Comparison of ENCODE assay signal across 8 cellular contexts in genomic region chr6:96899019-96899418, GRCh38. TPM values are rescaled to one million over a fixed set of nuclear protein-coding genes. Genes with fewer than 3 reads are reported as not detected.
DNase-seq lines count a peak whose midpoint lies in the region; ATAC-seq and TF ChIP-seq lines count a peak whose summit lies in the region.

No MANE protein-coding gene starts in this region.

- no peaks in the 10 kb centered on the region for H3K9me3 ChIP-seq in parathyroid adenoma (ENCODE audit: control insufficient read depth, low read length)

- peak; percentile 42 for TF ChIP-seq CTCF in fibroblast of villous mesenchyme (IDR thresholded peaks at IDR 0.05; ENCODE audit: insufficient read depth, low read depth, low read length)
- peak; percentile 65 for TF ChIP-seq CTCF in parathyroid adenoma (IDR thresholded peaks at IDR 0.05)

- peak overlapping the region; percentile 98 for H2AFZ ChIP-seq in parathyroid adenoma

- no peaks in the 10 kb centered on the region for H3K27me3 ChIP-seq in parathyroid adenoma (ENCODE audit: control insufficient read depth, insufficient read depth, low read length)

- no peak overlapping the region for H3K9ac ChIP-seq in parathyroid adenoma

- ATAC-seq in SK-N-SH treated with all-trans-retinoic acid at 6 μM for 48 hours, result peak; percentile 53
- ATAC-seq in GM19035 (IDR thresholded peaks at IDR 0.05; ENCODE audit: unreplicated experiment), result no peak
- no peak for ATAC-seq in HG03565 (IDR thresholded peaks at IDR 0.05; ENCODE audit: unreplicated experiment)

- H3K4me2 ChIP-seq in parathyroid adenoma (ENCODE audit: low read length), result peak overlapping the region; percentile 98

- peak; percentile 44 for DNase-seq in DMS53 treated with DMSO at 0.1 percent for 48 hours (lab: John Stamatoyannopoulos, UW; ENCODE audit: unreplicated experiment)
- peak; percentile 36 for DNase-seq in LHCN-M2 (ENCODE audit: low read depth)
- peak; percentile 47 for DNase-seq in fibroblast of villous mesenchyme (ENCODE audit: low read depth)
- DNase-seq in T1000 (lab: John Stamatoyannopoulos, UW), result no peak

- no peaks in the 10 kb centered on the region for H3K36me3 ChIP-seq in parathyroid adenoma (ENCODE audit: control insufficient read depth, insufficient read depth, low read length)

- no peak overlapping the region for H3K4me3 ChIP-seq in fibroblast of villous mesenchyme (ENCODE audit: low read depth, low read length)
- H3K4me3 ChIP-seq in parathyroid adenoma (ENCODE audit: low read depth, low read length), result peak overlapping the region; percentile 98

- H3K79me2 ChIP-seq in parathyroid adenoma, result peaks cover 8% of the 10 kb centered on the region

- peaks cover 7% of the 10 kb centered on the region for H3K4me1 ChIP-seq in parathyroid adenoma

- peak overlapping the region; percentile 96 for H3K27ac ChIP-seq in parathyroid adenoma

TF ChIP-seq in SK-N-SH treated with all-trans-retinoic acid at 6 μM for 48 hours, 23 proteins besides CTCF, POLR2A, EP300 and RAD21:
- TF ChIP-seq ISL1 (CRISPR knock-in tag; IDR thresholded peaks at IDR 0.05) (0 out of 2 replicates have a peak, but pooled peaks have one; percentile 9), TCF4 (CRISPR knock-in tag; IDR thresholded peaks at IDR 0.05; ENCODE audit: borderline replicate concordance) (no peak), POU6F1 (CRISPR knock-in tag; IDR thresholded peaks at IDR 0.05; ENCODE audit: borderline replicate concordance, low read depth) (0 out of 2 replicates have a peak, but pooled peaks have one; percentile 66)
TF ChIP-seq in SK-N-SH treated with all-trans-retinoic acid at 6 μM for 48 hours: peak in this region for 2.

RNA-seq across cellular contexts. Expression of gene NDUFAF4, which starts 1.3 kb away (rescaled TPM):
- total RNA-seq in LHCN-M2 (2014; rRNA removed) (21.8 and 23.0 TPM in 2 replicates), fibroblast of villous mesenchyme (4.8 and 11.7 TPM in 2 replicates)
- polyA plus RNA-seq in LHCN-M2 (2012), result 17.5 TPM

RNA-seq across cellular contexts. Expression of gene KLHL32, which starts 25.5 kb away (rescaled TPM):
- total RNA-seq in LHCN-M2 (2014; rRNA removed), result not detected in 2 replicates
- not detected for polyA plus RNA-seq in LHCN-M2 (2012)
- total RNA-seq in fibroblast of villous mesenchyme, result 0.32 TPM in 1 of 2 replicates, not detected in the other
